In the genomic region with DNA sequence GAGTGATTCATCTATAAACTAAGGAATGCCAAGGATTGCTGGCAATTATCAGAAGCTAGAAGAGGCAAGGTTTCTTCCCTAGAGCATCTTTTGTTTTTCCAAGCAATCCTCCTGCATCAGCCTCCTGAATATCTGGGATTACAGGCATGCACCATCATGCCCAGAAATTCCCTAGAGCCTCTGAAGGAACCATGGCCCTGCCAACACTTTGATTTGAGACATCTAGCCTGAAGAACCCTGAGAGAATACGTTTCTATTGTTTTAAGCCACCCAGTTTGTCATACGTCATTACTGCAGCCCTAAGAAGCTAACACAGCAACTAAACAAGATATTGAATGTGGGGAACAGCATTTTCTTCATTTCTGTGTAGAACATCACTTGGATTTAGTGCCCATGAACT, we compare ENCODE assay signal across 29 cellular contexts.
"Had no signal": no experiment of that assay in that cellular context is flagged by ENCODE, and none has a peak within 500 bp of the region (broad histone marks: within the 10 kb centered on the region; RNA-seq: fewer than 3 reads in every experiment).

No MANE protein-coding gene starts in this region.

- H3K4me3 Mint-ChIP-seq: activated CD4-positive, alpha-beta T cell treated with anti-CD3 and anti-CD28 coated beads, Interleukin-2, amount 10 ng/mL, durations not matched to agents 7 days and 5 days; activated CD8-positive, alpha-beta T cell treated with anti-CD3 and anti-CD28 coated beads, Interleukin-2, amount 10 ng/mL, durations not matched to agents 7 days and 5 days; activated naive CD8-positive, alpha-beta T cell treated with anti-CD3 and anti-CD28 coated beads, Interleukin-2, amount 50 U/mL, for 24 hours; activated T-helper 1 cell treated with anti-CD3 and anti-CD28 coated beads, Interleukin-12 subunit alpha, Interleukin-12 subunit beta, Interleukin-2, Interleukin-4 antibody, amounts not matched to agents 30 ng/mL and 10 ng/mL and 1 ng/mL, durations not matched to agents 14 hours and 24 hours and 36 hours; brain; effector memory CD8-positive, alpha-beta T cell; mesothelial cell of epicardium; natural killer cell; stimulated activated naive CD8-positive, alpha-beta T cell treated with anti-CD3 and anti-CD28 coated beads, Interleukin-15, Interleukin-2, amounts not matched to agents 100 ng/mL and 50 ng/mL, for 24 hours had no signal

- H3K27me3 Mint-ChIP-seq: activated CD4-positive, alpha-beta T cell treated with anti-CD3 and anti-CD28 coated beads, Interleukin-2, amount 10 ng/mL, durations not matched to agents 7 days and 5 days; activated naive CD8-positive, alpha-beta T cell treated with anti-CD3 and anti-CD28 coated beads, Interleukin-2, amount 50 U/mL, for 24 hours; brain; effector memory CD8-positive, alpha-beta T cell; stimulated activated naive CD8-positive, alpha-beta T cell treated with anti-CD3 and anti-CD28 coated beads, Interleukin-15, Interleukin-2, amounts not matched to agents 100 ng/mL and 50 ng/mL, for 24 hours had no signal

- H3K27ac Mint-ChIP-seq: activated CD4-positive, alpha-beta T cell treated with anti-CD3 and anti-CD28 coated beads, Interleukin-2, amount 10 ng/mL, durations not matched to agents 7 days and 5 days; activated CD8-positive, alpha-beta T cell treated with anti-CD3 and anti-CD28 coated beads, Interleukin-2, amount 10 ng/mL, durations not matched to agents 7 days and 5 days; activated naive CD8-positive, alpha-beta T cell treated with anti-CD3 and anti-CD28 coated beads, Interleukin-2, amount 50 U/mL, for 24 hours; activated T-helper 1 cell treated with anti-CD3 and anti-CD28 coated beads, Interleukin-12 subunit alpha, Interleukin-12 subunit beta, Interleukin-2, Interleukin-4 antibody, amounts not matched to agents 30 ng/mL and 10 ng/mL and 1 ng/mL, durations not matched to agents 14 hours and 24 hours and 36 hours; effector memory CD8-positive, alpha-beta T cell; mesothelial cell of epicardium; natural killer cell; stimulated activated naive CD8-positive, alpha-beta T cell treated with anti-CD3 and anti-CD28 coated beads, Interleukin-15, Interleukin-2, amounts not matched to agents 100 ng/mL and 50 ng/mL, for 24 hours had no signal

- H3K36me3 Mint-ChIP-seq: brain, mesothelial cell of epicardium, natural killer cell had no signal

- H3K4me3 ChIP-seq: esophagus squamous epithelium, lung, ovary, prostate gland, thyroid gland, upper lobe of right lung had no signal

- H3K27ac ChIP-seq: esophagus squamous epithelium, ovary, prostate gland, thyroid gland, upper lobe of right lung, WERI-Rb-1 had no signal

- H3K36me3 ChIP-seq: esophagus squamous epithelium, ovary, prostate gland, thyroid gland, upper lobe of right lung, WERI-Rb-1 had no signal

- ATAC-seq: activated CD8-positive, alpha-beta T cell treated with anti-CD3 and anti-CD28 coated beads, Interleukin-2, amount 10 ng/mL, durations not matched to agents 7 days and 5 days; activated naive CD8-positive, alpha-beta T cell treated with anti-CD3 and anti-CD28 coated beads, Interleukin-2, amount 50 U/mL, for 24 hours; effector memory CD8-positive, alpha-beta T cell; left lobe of liver; natural killer cell; upper lobe of right lung had no signal

- DNase-seq: activated CD4-positive, alpha-beta T cell treated with anti-CD3 and anti-CD28 coated beads, Interleukin-2, amount 10 ng/mL, durations not matched to agents 7 days and 5 days; activated CD4-positive, CD25-positive, alpha-beta regulatory T cell treated with anti-CD3 and anti-CD28 coated beads, Interleukin-2, amount 50 U/mL, for 72 hours; activated CD8-positive, alpha-beta T cell treated with anti-CD3 and anti-CD28 coated beads, Interleukin-2, amount 10 ng/mL, durations not matched to agents 7 days and 5 days; activated gamma-delta T cell; activated naive CD4-positive, alpha-beta T cell treated with anti-CD3 and anti-CD28 coated beads, Interleukin-2, amount 50 U/mL, for 16 hours; activated naive CD8-positive, alpha-beta T cell treated with anti-CD3 and anti-CD28 coated beads, Interleukin-2, amount 50 U/mL, for 24 hours; anterior cingulate cortex; central memory CD4-positive, alpha-beta T cell; effector memory CD8-positive, alpha-beta T cell; esophagus squamous epithelium; foreskin fibroblast; natural killer cell; ovary; stimulated activated CD4-positive, alpha-beta T cell treated with anti-CD3 and anti-CD28 coated beads, Interleukin-12 subunit alpha, Interleukin-12 subunit beta, amount 100 ng/mL, for 4 hours; stimulated activated CD4-positive, alpha-beta T cell treated with anti-CD3 and anti-CD28 coated beads, Interleukin-4, amount 100 ng/mL, for 4 hours; substantia nigra; T-helper 2 cell; thyroid gland; upper lobe of right lung; WERI-Rb-1 had no signal

- FAIRE-seq: colon, endothelial cell of umbilical vein had no signal

- H3K4me1 ChIP-seq: esophagus squamous epithelium, prostate gland, thyroid gland, upper lobe of right lung had no signal

- H3K4me1 Mint-ChIP-seq: activated CD4-positive, alpha-beta T cell treated with anti-CD3 and anti-CD28 coated beads, Interleukin-2, amount 10 ng/mL, durations not matched to agents 7 days and 5 days; activated naive CD8-positive, alpha-beta T cell treated with anti-CD3 and anti-CD28 coated beads, Interleukin-2, amount 50 U/mL, for 24 hours; natural killer cell had no signal

- H3K27me3 ChIP-seq: esophagus squamous epithelium, ovary, thyroid gland, upper lobe of right lung had no signal

- H3K9me3 ChIP-seq: esophagus squamous epithelium, ovary, prostate gland, thyroid gland, upper lobe of right lung had no signal

- H3K9me3 Mint-ChIP-seq: activated T-helper 1 cell treated with anti-CD3 and anti-CD28 coated beads, Interleukin-12 subunit alpha, Interleukin-12 subunit beta, Interleukin-2, Interleukin-4 antibody, amounts not matched to agents 30 ng/mL and 10 ng/mL and 1 ng/mL, durations not matched to agents 14 hours and 24 hours and 36 hours; stimulated activated naive CD8-positive, alpha-beta T cell treated with anti-CD3 and anti-CD28 coated beads, Interleukin-15, Interleukin-2, amounts not matched to agents 100 ng/mL and 50 ng/mL, for 24 hours had no signal
